8 cellular contexts compared by ENCODE assay signal in the genomic region with DNA sequence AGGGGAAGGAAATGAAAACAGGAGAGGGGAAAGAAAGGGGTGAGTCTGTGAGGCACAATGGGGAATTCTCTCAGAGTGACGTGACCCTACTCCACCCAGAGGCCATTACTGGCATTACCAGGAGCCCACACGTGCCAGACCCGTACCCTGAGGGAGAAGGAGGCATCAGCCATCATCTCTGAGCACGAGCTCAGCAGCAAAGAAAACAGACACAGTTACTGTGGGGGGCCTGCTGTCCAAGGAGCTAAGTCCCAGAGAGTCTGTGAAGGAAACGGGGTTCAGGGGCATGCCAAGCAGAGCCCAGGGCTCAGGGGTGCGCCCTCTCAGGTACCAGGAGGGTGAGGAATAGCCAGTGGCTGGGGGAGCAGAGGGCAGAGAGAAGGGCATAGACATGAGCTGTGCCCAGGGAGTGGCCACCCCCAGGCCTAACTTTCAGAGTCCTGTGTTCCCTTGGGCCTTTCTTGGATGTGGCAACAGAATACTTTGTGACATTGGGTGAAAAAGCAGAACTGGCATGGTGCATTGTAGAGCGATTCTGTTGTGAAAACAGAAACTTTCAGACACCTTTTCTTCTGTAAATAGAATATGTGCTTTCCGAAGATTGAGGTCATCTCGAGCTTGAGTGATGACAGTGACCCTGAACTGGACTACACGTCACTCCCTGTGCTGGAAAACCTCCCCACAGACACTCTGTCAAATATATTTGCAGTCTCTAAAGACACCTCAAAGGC. TPM values are rescaled to one million over a fixed set of nuclear protein-coding genes. Genes with fewer than 3 reads are reported as not detected.
DNase-seq lines count a peak whose midpoint lies in the region; ATAC-seq and TF ChIP-seq lines count a peak whose summit lies in the region.

No MANE protein-coding gene starts in this region.

- H3K27me3 ChIP-seq in OCI-LY1 (ENCODE audit: insufficient read depth, low read length), result no peaks in the 10 kb centered on the region
- H3K27me3 ChIP-seq in parathyroid adenoma (ENCODE audit: control insufficient read depth, insufficient read depth, low read length), result no peaks in the 10 kb centered on the region

- H3K79me2 ChIP-seq in OCI-LY1 (ENCODE audit: insufficient read depth, low read length) (no peaks in the 10 kb centered on the region), parathyroid adenoma (no peaks in the 10 kb centered on the region)

- H3K9me3 ChIP-seq in OCI-LY1 (ENCODE audit: low read length) (no peaks in the 10 kb centered on the region), parathyroid adenoma (ENCODE audit: control insufficient read depth, low read length) (no peaks in the 10 kb centered on the region)

- H3F3A ChIP-seq in OCI-LY1 (ENCODE audit: insufficient read depth, low read length), result no peaks in the 10 kb centered on the region

- intact Hi-C loops in posterior vena cava (cut with DNase I), result loop anchor here in 1 of 2 donors (10.0 kb wide), 1 partner anchor 91 kb away; no protein-coding TSS in a partner anchor

- H3K4me2 ChIP-seq in OCI-LY1 (ENCODE audit: low read length) (no peak overlapping the region), parathyroid adenoma (ENCODE audit: low read length) (no peak overlapping the region)

- no peak overlapping the region for H3K4me3 ChIP-seq in OCI-LY1 (ENCODE audit: low read depth, low read length, poor library complexity, severe bottlenecking)
- H3K4me3 ChIP-seq in fibroblast of villous mesenchyme (ENCODE audit: low read depth, low read length), result no peak overlapping the region
- no peak overlapping the region for H3K4me3 ChIP-seq in parathyroid adenoma (ENCODE audit: low read depth, low read length)

- no peak overlapping the region for H3K27ac ChIP-seq in OCI-LY1 (ENCODE audit: low read depth, low read length, poor library complexity, severe bottlenecking)
- no peak overlapping the region for H3K27ac ChIP-seq in parathyroid adenoma

- no peaks in the 10 kb centered on the region for H3K9me2 ChIP-seq in OCI-LY1 (ENCODE audit: low read depth, low read length)

- TF ChIP-seq CTCF in AG09319 (IDR thresholded peaks at IDR 0.05; ENCODE audit: low read depth, low read length), result peak; percentile 81
- TF ChIP-seq CTCF in OCI-LY1 (IDR thresholded peaks at IDR 0.05; ENCODE audit: low read length), result peak; percentile 60
- TF ChIP-seq CTCF in fibroblast of villous mesenchyme (IDR thresholded peaks at IDR 0.05; ENCODE audit: insufficient read depth, low read depth, low read length), result peak; percentile 76
- peak; percentile 87 for TF ChIP-seq CTCF in parathyroid adenoma (IDR thresholded peaks at IDR 0.05)

- H4K20me1 ChIP-seq in OCI-LY1 (ENCODE audit: insufficient read depth, low read length), result no peaks in the 10 kb centered on the region

- ATAC-seq in HG03378 (IDR thresholded peaks at IDR 0.05; ENCODE audit: unreplicated experiment), result peak; percentile 53

- DNase-seq in AG09319 (ENCODE audit: extremely low read depth, low read depth) (peak; percentile 12), GM19238 (ENCODE audit: insufficient read length, low spot score) (peak; percentile 76), fibroblast of villous mesenchyme (ENCODE audit: low read depth) (peak; percentile 47), posterior vena cava (ENCODE audit: low spot score) (no peak)
- peak; percentile 66 to 71 for DNase-seq in activated T-cell treated with anti-CD3 and anti-CD28 coated beads, Interleukin-2, amount 50 U/mL, for 48 hours

- H3K36me3 ChIP-seq in OCI-LY1 (ENCODE audit: insufficient read depth, low read length), result peaks cover 30% of the 10 kb centered on the region
- no peaks in the 10 kb centered on the region for H3K36me3 ChIP-seq in parathyroid adenoma (ENCODE audit: control insufficient read depth, insufficient read depth, low read length)

- H2AFZ ChIP-seq in OCI-LY1 (ENCODE audit: low read length), result no peak overlapping the region
- H2AFZ ChIP-seq in parathyroid adenoma, result peak overlapping the region; percentile 53

- no peaks in the 10 kb centered on the region for H3K4me1 ChIP-seq in OCI-LY1 (ENCODE audit: insufficient read depth, low read length, severe bottlenecking)
- H3K4me1 ChIP-seq in parathyroid adenoma, result peaks cover 6% of the 10 kb centered on the region

- no peak overlapping the region for H3K9ac ChIP-seq in OCI-LY1 (ENCODE audit: low read length)
- H3K9ac ChIP-seq in parathyroid adenoma, result no peak overlapping the region

RNA-seq across cellular contexts. Expression of a gene that starts 11.3 kb away (rescaled TPM):
- 19.4 and 20.9 TPM in 2 replicates for total RNA-seq in fibroblast of villous mesenchyme
- 10 to 100 TPM; 32.3 to 35.9 TPM for total RNA-seq in posterior vena cava

RNA-seq across cellular contexts. Expression of a gene that starts 15.4 kb away (rescaled TPM):
- not detected in 2 replicates for total RNA-seq in fibroblast of villous mesenchyme
- not detected for total RNA-seq in posterior vena cava

RNA-seq across cellular contexts. Expression of a gene that starts 30.4 kb away (rescaled TPM):
- not detected in 2 replicates for total RNA-seq in fibroblast of villous mesenchyme
- total RNA-seq in posterior vena cava, result not detected

RNA-seq across cellular contexts. Expression of a gene that starts 30.5 kb away (rescaled TPM):
- total RNA-seq in fibroblast of villous mesenchyme (17.4 and 29.8 TPM in 2 replicates), posterior vena cava (10 to 100 TPM; 10.1 to 21.2 TPM)

RNA-seq across cellular contexts. Expression of a gene that starts 58.8 kb away (rescaled TPM):
- total RNA-seq in fibroblast of villous mesenchyme (77.0 and 97.2 TPM in 2 replicates), posterior vena cava (10 to 100 TPM; 61.9 to 71.3 TPM)
